In genomic region chr9:35161713-35162604, GRCh38 we compare ENCODE assay signal across 1 cellular context.
TF ChIP-seq lines count a peak whose summit lies in the region.

UNC13B (plus strand) TSS chr9:35162009; CDS start chr9:35162284, 275 bp downstream.

TF ChIP-seq in K562, 482 proteins besides CTCF, POLR2A, EP300 and RAD21 (continued from another document and continues in another):
- TF ChIP-seq ZNF165 (CRISPR knock-in tag; IDR thresholded peaks at IDR 0.05; ENCODE audit: borderline replicate concordance) (no peak), ZBTB49 (CRISPR knock-in tag; IDR thresholded peaks at IDR 0.05; ENCODE audit: borderline replicate concordance) (no peak), CBX2 (IDR thresholded peaks at IDR 0.05; ENCODE audit: insufficient read depth, low read length, poor library complexity, severe bottlenecking) (no peak), RERE (CRISPR knock-in tag; IDR thresholded peaks at IDR 0.05; ENCODE audit: borderline replicate concordance) (no peak), JUNB (CRISPR knock-in tag; conservative IDR thresholded peaks at IDR 0.05) (no peak), ZNF253 (CRISPR knock-in tag; conservative IDR thresholded peaks at IDR 0.05) (no peak), TOE1 (IDR thresholded peaks at IDR 0.05; ENCODE audit: borderline replicate concordance) (peak; percentile 37; the same call in 1 of the 2 replicates), TOE1 (CRISPR knock-in tag; IDR thresholded peaks at IDR 0.05; ENCODE audit: borderline replicate concordance, low read depth) (no peak), SMARCA5 (IDR thresholded peaks at IDR 0.05) (no peak), GTF2E2 (tag; IDR thresholded peaks at IDR 0.05) (no peak), DDX20 (tag; IDR thresholded peaks at IDR 0.05; ENCODE audit: low read depth) (no peak), SMARCB1 (IDR thresholded peaks at IDR 0.05; ENCODE audit: insufficient read length, low read depth) (no peak), SMAD1 (IDR thresholded peaks at IDR 0.05; ENCODE audit: low read depth, low read length, partially characterized antibody) (no peak), TSC22D4 (tag; IDR thresholded peaks at IDR 0.05) (no peak), KDM4B (IDR thresholded peaks at IDR 0.05; ENCODE audit: borderline replicate concordance in 2 of 2, low read depth in 1 of 2) (no peak), ILK (tag; IDR thresholded peaks at IDR 0.05; ENCODE audit: borderline replicate concordance, low read depth) (no peak), RAD51 (IDR thresholded peaks at IDR 0.05; ENCODE audit: borderline replicate concordance, low read depth) (no peak), MCM7 (IDR thresholded peaks at IDR 0.05) (no peak), ZNF197 (CRISPR knock-in tag; IDR thresholded peaks at IDR 0.05; ENCODE audit: low read depth) (no peak), MTA3 (IDR thresholded peaks at IDR 0.05; ENCODE audit: borderline replicate concordance) (peak; percentile 56; the same call in 1 of the 2 replicates), ZNF175 (CRISPR knock-in tag; IDR thresholded peaks at IDR 0.05; ENCODE audit: low read depth) (no peak), GMEB1 (CRISPR knock-in tag; IDR thresholded peaks at IDR 0.05) (no peak), GABPA (tag; conservative IDR thresholded peaks at IDR 0.05; ENCODE audit: low read depth) (0 out of 2 replicates have a peak, but pooled peaks have one; percentile 8), ZBED1 (IDR thresholded peaks at IDR 0.05) (no peak), ZBTB1 (CRISPR knock-in tag; IDR thresholded peaks at IDR 0.05; ENCODE audit: borderline replicate concordance, low read depth) (no peak), ZNF124 (CRISPR knock-in tag; IDR thresholded peaks at IDR 0.05) (no peak), MTA1 (IDR thresholded peaks at IDR 0.05; ENCODE audit: borderline replicate concordance) (no peak), DNMT1 (IDR thresholded peaks at IDR 0.05) (no peak), NCOA4 (IDR thresholded peaks at IDR 0.05; ENCODE audit: partially characterized antibody) (no peak), KLF13 (tag; IDR thresholded peaks at IDR 0.05; ENCODE audit: borderline replicate concordance, low read depth) (no peak), RFX7 (CRISPR knock-in tag; IDR thresholded peaks at IDR 0.05) (no peak), SRSF9 (IDR thresholded peaks at IDR 0.05; ENCODE audit: borderline replicate concordance, low read depth, low read length) (no peak), JUN (IDR thresholded peaks at IDR 0.05; ENCODE audit: borderline replicate concordance, low read depth, low read length) (no peak), JUN (CRISPR knock-in tag; IDR thresholded peaks at IDR 0.05; ENCODE audit: borderline replicate concordance) (no peak), ETS2 (tag; IDR thresholded peaks at IDR 0.05; ENCODE audit: borderline replicate concordance, poor library complexity, severe bottlenecking) (no peak), RFX5 (IDR thresholded peaks at IDR 0.05; ENCODE audit: low read depth, low read length) (no peak), HMG20B (CRISPR knock-in tag; IDR thresholded peaks at IDR 0.05) (no peak), ZNF316 (IDR thresholded peaks at IDR 0.05) (peak; percentile 25; the same call in 1 of the 2 replicates), GTF2A2 (tag; IDR thresholded peaks at IDR 0.05) (no peak), IRF2 (CRISPR knock-in tag; IDR thresholded peaks at IDR 0.05) (no peak), ZNF75A (CRISPR knock-in tag; IDR thresholded peaks at IDR 0.05) (no peak)
- TF ChIP-seq, protein P1, sequence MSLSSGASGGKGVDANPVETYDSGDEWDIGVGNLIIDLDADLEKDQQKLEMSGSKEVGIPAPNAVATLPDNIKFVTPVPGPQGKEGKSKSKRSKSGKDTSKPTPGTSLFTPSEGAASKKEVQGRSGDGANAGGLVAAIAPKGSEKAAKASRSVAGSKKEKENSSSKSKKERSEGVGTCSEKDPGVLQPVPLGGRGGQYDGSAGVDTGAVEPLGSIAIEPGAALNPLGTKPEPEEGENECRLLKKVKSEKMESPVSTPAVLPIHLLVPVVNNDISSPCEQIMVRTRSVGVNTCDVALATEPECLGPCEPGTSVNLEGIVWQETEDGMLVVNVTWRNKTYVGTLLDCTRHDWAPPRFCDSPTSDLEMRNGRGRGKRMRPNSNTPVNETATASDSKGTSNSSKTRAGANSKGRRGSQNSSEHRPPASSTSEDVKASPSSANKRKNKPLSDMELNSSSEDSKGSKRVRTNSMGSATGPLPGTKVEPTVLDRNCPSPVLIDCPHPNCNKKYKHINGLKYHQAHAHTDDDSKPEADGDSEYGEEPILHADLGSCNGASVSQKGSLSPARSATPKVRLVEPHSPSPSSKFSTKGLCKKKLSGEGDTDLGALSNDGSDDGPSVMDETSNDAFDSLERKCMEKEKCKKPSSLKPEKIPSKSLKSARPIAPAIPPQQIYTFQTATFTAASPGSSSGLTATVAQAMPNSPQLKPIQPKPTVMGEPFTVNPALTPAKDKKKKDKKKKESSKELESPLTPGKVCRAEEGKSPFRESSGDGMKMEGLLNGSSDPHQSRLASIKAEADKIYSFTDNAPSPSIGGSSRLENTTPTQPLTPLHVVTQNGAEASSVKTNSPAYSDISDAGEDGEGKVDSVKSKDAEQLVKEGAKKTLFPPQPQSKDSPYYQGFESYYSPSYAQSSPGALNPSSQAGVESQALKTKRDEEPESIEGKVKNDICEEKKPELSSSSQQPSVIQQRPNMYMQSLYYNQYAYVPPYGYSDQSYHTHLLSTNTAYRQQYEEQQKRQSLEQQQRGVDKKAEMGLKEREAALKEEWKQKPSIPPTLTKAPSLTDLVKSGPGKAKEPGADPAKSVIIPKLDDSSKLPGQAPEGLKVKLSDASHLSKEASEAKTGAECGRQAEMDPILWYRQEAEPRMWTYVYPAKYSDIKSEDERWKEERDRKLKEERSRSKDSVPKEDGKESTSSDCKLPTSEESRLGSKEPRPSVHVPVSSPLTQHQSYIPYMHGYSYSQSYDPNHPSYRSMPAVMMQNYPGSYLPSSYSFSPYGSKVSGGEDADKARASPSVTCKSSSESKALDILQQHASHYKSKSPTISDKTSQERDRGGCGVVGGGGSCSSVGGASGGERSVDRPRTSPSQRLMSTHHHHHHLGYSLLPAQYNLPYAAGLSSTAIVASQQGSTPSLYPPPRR (CRISPR knock-in tag; IDR thresholded peaks at IDR 0.05; ENCODE audit: borderline replicate concordance): no peak
- TF ChIP-seq, protein P2, sequence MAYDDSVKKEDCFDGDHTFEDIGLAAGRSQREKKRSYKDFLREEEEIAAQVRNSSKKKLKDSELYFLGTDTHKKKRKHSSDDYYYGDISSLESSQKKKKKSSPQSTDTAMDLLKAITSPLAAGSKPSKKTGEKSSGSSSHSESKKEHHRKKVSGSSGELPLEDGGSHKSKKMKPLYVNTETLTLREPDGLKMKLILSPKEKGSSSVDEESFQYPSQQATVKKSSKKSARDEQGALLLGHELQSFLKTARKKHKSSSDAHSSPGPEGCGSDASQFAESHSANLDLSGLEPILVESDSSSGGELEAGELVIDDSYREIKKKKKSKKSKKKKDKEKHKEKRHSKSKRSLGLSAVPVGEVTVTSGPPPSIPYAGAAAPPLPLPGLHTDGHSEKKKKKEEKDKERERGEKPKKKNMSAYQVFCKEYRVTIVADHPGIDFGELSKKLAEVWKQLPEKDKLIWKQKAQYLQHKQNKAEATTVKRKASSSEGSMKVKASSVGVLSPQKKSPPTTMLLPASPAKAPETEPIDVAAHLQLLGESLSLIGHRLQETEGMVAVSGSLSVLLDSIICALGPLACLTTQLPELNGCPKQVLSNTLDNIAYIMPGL (CRISPR knock-in tag; IDR thresholded peaks at IDR 0.05): no peak
- TF ChIP-seq, protein P3, sequence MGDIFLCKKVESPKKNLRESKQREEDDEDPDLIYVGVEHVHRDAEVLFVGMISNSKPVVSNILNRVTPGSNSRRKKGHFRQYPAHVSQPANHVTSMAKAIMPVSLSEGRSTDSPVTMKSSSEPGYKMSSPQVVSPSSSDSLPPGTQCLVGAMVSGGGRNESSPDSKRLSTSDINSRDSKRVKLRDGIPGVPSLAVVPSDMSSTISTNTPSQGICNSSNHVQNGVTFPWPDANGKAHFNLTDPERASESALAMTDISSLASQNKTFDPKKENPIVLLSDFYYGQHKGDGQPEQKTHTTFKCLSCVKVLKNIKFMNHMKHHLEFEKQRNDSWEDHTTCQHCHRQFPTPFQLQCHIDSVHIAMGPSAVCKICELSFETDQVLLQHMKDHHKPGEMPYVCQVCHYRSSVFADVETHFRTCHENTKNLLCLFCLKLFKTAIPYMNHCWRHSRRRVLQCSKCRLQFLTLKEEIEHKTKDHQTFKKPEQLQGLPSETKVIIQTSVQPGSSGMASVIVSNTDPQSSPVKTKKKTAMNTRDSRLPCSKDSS (IDR thresholded peaks at IDR 0.05; ENCODE audit: low read depth, partially characterized antibody): no peak
- TF ChIP-seq, protein P4, sequence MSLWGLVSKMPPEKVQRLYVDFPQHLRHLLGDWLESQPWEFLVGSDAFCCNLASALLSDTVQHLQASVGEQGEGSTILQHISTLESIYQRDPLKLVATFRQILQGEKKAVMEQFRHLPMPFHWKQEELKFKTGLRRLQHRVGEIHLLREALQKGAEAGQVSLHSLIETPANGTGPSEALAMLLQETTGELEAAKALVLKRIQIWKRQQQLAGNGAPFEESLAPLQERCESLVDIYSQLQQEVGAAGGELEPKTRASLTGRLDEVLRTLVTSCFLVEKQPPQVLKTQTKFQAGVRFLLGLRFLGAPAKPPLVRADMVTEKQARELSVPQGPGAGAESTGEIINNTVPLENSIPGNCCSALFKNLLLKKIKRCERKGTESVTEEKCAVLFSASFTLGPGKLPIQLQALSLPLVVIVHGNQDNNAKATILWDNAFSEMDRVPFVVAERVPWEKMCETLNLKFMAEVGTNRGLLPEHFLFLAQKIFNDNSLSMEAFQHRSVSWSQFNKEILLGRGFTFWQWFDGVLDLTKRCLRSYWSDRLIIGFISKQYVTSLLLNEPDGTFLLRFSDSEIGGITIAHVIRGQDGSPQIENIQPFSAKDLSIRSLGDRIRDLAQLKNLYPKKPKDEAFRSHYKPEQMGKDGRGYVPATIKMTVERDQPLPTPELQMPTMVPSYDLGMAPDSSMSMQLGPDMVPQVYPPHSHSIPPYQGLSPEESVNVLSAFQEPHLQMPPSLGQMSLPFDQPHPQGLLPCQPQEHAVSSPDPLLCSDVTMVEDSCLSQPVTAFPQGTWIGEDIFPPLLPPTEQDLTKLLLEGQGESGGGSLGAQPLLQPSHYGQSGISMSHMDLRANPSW (CRISPR knock-in tag; IDR thresholded peaks at IDR 0.05): no peak
